ENCODE assay signal across 31 cellular contexts in genomic region chr10:77401681-77402080, GRCh38.
"Had no signal": no experiment of that assay in that cellular context is flagged by ENCODE, and none has a peak within 500 bp of the region (broad histone marks: within the 10 kb centered on the region; RNA-seq: fewer than 3 reads in every experiment).

No MANE protein-coding gene starts in this region.

- H3K4me3 ChIP-seq: breast epithelium, coronary artery, dorsolateral prefrontal cortex, gastrocnemius medialis, neural progenitor cell, psoas muscle, sigmoid colon, smooth muscle cell, stomach, tibial artery, uterus had no signal

- ATAC-seq: activated CD8-positive, alpha-beta memory T cell treated with anti-CD3 and anti-CD28 coated beads, Interleukin-2, amount 10 ng/mL, durations not matched to agents 7 days and 5 days; activated CD8-positive, alpha-beta T cell treated with anti-CD3 and anti-CD28 coated beads, Interleukin-2, amount 10 ng/mL, durations not matched to agents 7 days and 5 days; activated naive CD4-positive, alpha-beta T cell treated with anti-CD3 and anti-CD28 coated beads, Interleukin-2, amount 50 U/mL, for 72 hours; activated T-cell treated with anti-CD3 and anti-CD28 coated beads, Interleukin-2, amount 50 U/mL, for 72 hours; gastrocnemius medialis; natural killer cell; psoas muscle; stimulated activated memory B cell treated with anti-CD40 and anti-IgM and Interleukin-4, amounts not matched to agents 10 μg/mL and 1 μg/mL and 100 μg/mL, for 72 hours had no signal

- H3K9me3 ChIP-seq: breast epithelium, gastrocnemius medialis, psoas muscle, sigmoid colon, stomach, tibial artery, uterus had no signal

- H3K36me3 ChIP-seq: breast epithelium, gastrocnemius medialis, neural progenitor cell, uterus had no signal

- DNase-seq: activated B cell treated with CpG ODN at 0.5 μM for 24 hours; activated CD4-positive, alpha-beta T cell treated with anti-CD3 and anti-CD28 coated beads, Interleukin-2, amount 50 U/mL, for 1 hour; activated CD8-positive, alpha-beta memory T cell treated with anti-CD3 and anti-CD28 coated beads, Interleukin-2, amount 10 ng/mL, durations not matched to agents 7 days and 5 days; activated CD8-positive, alpha-beta T cell treated with anti-CD3 and anti-CD28 coated beads, Interleukin-2, amount 10 ng/mL, durations not matched to agents 7 days and 5 days; activated naive CD4-positive, alpha-beta T cell; activated T-cell treated with anti-CD3 and anti-CD28 coated beads, Interleukin-2, amount 50 U/mL, for 72 hours; dorsolateral prefrontal cortex; effector memory CD4-positive, alpha-beta T cell; erythroblast; gastrocnemius medialis; glutamatergic neuron; islet precursor cell; mesenchymal stem cell; natural killer cell; occipital lobe; psoas muscle; sigmoid colon; stimulated activated CD4-positive, alpha-beta T cell treated with anti-CD3 and anti-CD28 coated beads, Interleukin-1b, Interleukin-23, amount 100 ng/mL, for 48 hours; stimulated activated CD4-positive, alpha-beta T cell treated with anti-CD3 and anti-CD28 coated beads, Interleukin-4, amount 100 ng/mL, for 4 hours; stimulated activated CD8-positive, alpha-beta memory T cell treated with anti-CD3 and anti-CD28 coated beads, Interleukin-4, amount 100 ng/mL, for 48 hours; stomach; T-helper 1 cell; tibial artery; uterus had no signal

- H3K4me1 ChIP-seq: parathyroid adenoma had no signal
